ENCODE assay signal across 8 cellular contexts in the genomic region with DNA sequence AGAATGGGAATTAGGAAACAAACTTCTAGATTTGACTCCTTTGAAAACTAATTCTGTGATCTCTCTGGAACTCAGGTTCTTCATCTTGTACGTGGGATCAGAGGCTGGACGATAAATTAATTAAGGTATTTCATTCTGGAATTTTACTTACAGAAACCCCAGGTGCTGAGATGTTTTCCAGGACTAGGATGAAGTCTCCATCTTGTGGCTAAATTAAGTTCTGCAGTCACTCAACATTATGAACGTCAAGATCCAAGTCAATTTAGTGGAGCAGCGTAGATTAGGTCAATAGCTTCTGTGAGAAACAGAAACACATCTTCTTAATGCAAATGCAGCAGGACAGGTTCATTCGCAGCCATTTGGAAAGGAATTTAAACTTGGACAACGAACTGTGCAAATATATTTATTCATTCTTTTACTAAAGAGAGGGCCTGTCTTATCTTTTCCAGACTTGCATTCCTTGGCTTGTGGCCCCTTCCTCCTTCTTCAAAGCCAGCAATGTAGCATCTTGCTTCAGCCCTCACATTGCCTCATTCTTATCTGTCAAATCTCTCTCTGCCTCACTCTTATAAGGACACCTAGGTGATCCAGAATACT. TPM values are rescaled to one million over a fixed set of nuclear protein-coding genes. Genes with fewer than 3 reads are reported as not detected.
DNase-seq lines count a peak whose midpoint lies in the region; ATAC-seq, FAIRE-seq and TF ChIP-seq lines count a peak whose summit lies in the region.

No MANE protein-coding gene starts in this region.

- no peaks in the 10 kb centered on the region for H3K9me3 ChIP-seq in upper lobe of right lung

- no peak overlapping the region for H3K27ac ChIP-seq in brain microvascular endothelial cell
- no peak overlapping the region for H3K27ac ChIP-seq in upper lobe of right lung

- intact Hi-C loops in upper lobe of right lung (cut with DNase I), result no loop called here

- H3K27me3 ChIP-seq in brain microvascular endothelial cell (replicated peaks) (no peaks in the 10 kb centered on the region), upper lobe of right lung (no peaks in the 10 kb centered on the region)

- DNase-seq in AG20443 (ENCODE audit: low spot score) (peak; percentile 64), GM12892 (ENCODE audit: insufficient read length) (peak; percentile 5), NCI-H345 (lab: John Stamatoyannopoulos, UW) (peak; percentile 27), brain microvascular endothelial cell (peak; percentile 51), kidney tubule cell (ENCODE audit: low spot score) (peak; percentile 57), upper lobe of right lung (no peak)
- DNase-seq in activated CD4-positive, alpha-beta T cell treated with anti-CD3 and anti-CD28 coated beads for 1 hour, result no peak

- H3K4me3 ChIP-seq in brain microvascular endothelial cell (ENCODE audit: low read depth, low read length) (no peak overlapping the region), upper lobe of right lung (no peak overlapping the region)

- no peak for FAIRE-seq in GM12892 (lab: Jason Lieb, UNC)

- in situ Hi-C loops in brain microvascular endothelial cell (cut with HindIII; ENCODE audit: low pct_ligation_motif_present, low sequenced_read_pairs), result no loop called here

- peak; percentile 69 for TF ChIP-seq CTCF in brain microvascular endothelial cell (IDR thresholded peaks at IDR 0.05; ENCODE audit: low read depth, low read length, missing control alignments)
- TF ChIP-seq CTCF in upper lobe of right lung (IDR thresholded peaks at IDR 0.05), result peak; percentile 79

- no peak for TF ChIP-seq POLR2A in GM12892 (IDR thresholded peaks at IDR 0.05; ENCODE audit: low read depth, low read length)

- H3K36me3 ChIP-seq in brain microvascular endothelial cell (replicated peaks), result no peaks in the 10 kb centered on the region
- H3K36me3 ChIP-seq in upper lobe of right lung, result no peaks in the 10 kb centered on the region

- H3K4me1 ChIP-seq in upper lobe of right lung, result no peaks in the 10 kb centered on the region

- ATAC-seq in upper lobe of right lung, result peak; percentile 67
- no peak for ATAC-seq in GM19397 (IDR thresholded peaks at IDR 0.05; ENCODE audit: unreplicated experiment)

RNA-seq across cellular contexts. Expression of a gene that starts 26.7 kb away (rescaled TPM):
- polyA plus RNA-seq in GM12892 (2012; ENCODE audit: missing spikeins), result 0.13 TPM
- total RNA-seq in upper lobe of right lung, result not detected

Comparison
In these comparisons a context has a peak if more than half of its experiments do, and no peak if none do; other contexts are left out.
1. DNase-seq: peak in AG20443 (single experiment), GM12892 (single experiment), NCI-H345 (single experiment), brain microvascular endothelial cell (single experiment) and kidney tubule cell (single experiment); none in upper lobe of right lung (single experiment) and activated CD4-positive, alpha-beta T cell treated with anti-CD3 and anti-CD28 coated beads for 1 hour (single experiment).